ENCODE assay signal across 10 cellular contexts in the genomic region with DNA sequence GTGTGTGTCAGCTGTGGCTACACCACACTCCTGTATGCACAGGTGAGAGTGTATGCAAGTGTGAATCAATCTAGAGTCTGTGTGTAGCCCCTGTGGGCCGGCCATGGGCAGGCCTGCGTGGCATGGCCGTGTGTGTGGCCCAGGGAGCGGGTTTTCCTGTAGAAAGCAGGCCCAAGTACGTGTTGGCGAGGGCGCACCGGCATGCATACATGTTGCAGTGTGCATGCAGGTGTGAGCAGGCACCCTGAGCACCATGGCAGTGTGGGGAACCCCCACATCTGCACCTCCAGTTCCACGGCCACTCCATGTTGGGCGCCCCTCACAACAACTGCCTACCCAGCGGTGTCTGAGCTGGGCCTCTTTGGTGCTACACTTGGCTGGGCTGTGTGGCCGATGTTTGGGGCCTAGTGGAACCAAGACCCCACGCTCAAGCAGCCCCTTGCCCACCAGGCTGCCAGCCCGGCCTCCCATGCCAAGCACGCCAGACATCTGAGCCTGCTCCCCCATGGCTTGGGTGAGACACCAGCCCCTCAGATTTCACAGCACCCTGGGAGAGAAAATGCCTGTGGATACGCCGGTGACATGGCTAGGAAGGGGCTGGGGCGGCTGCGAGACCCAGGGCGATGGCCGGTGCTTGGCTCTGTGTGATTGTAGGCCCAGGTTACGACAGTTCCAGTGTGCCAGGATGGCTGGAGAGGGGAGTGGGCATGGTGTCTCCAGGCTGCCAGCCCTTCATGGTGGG. TPM values are rescaled to one million over a fixed set of nuclear protein-coding genes. Genes with fewer than 3 reads are reported as not detected.
DNase-seq lines count a peak whose midpoint lies in the region; ATAC-seq and TF ChIP-seq lines count a peak whose summit lies in the region.
"Had no signal": no experiment of that assay in that cellular context is flagged by ENCODE, and none has a peak within 500 bp of the region (broad histone marks: within the 10 kb centered on the region; RNA-seq: fewer than 3 reads in every experiment).

No MANE protein-coding gene starts in this region.

- H3K27ac Mint-ChIP-seq in activated CD8-positive, alpha-beta memory T cell treated with anti-CD3 and anti-CD28 coated beads, Interleukin-2, amount 10 ng/mL, durations not matched to agents 7 days and 5 days, result no peak overlapping the region
- no peak overlapping the region for H3K27ac Mint-ChIP-seq in memory B cell

- TF ChIP-seq CTCF in thyroid gland (IDR thresholded peaks at IDR 0.05) (no peak), body of pancreas (IDR thresholded peaks at IDR 0.05) (no peak)

- WGBS in thyroid gland, 2 donors, result 81 to 90% methylated on average over 14 to 19 of the region's 22 CpGs
- WGBS in body of pancreas, 2 donors, result 91 to 95% methylated on average over 4 to 22 of the region's 22 CpGs

- H3K4me3 ChIP-seq in thyroid gland (replicated peaks in 1 of 3) (no peak overlapping the region), body of pancreas (no peak overlapping the region)
- H3K4me3 ChIP-seq: cardiac muscle cell had no signal

- peaks cover 36 to 43% of the 10 kb centered on the region in 2 donors for H3K4me1 ChIP-seq in thyroid gland
- H3K4me1 ChIP-seq in body of pancreas, result peaks cover 33% of the 10 kb centered on the region

- intact Hi-C loops in thyroid gland (cut with DNase I) (no loop called here), body of pancreas (cut with DNase I) (no loop called here)

- peaks cover 2% of the 10 kb centered on the region for H3K36me3 Mint-ChIP-seq in activated CD8-positive, alpha-beta memory T cell treated with anti-CD3 and anti-CD28 coated beads, Interleukin-2, amount 10 ng/mL, durations not matched to agents 7 days and 5 days
- H3K36me3 Mint-ChIP-seq in memory B cell, result no peaks in the 10 kb centered on the region

- no peak for DNase-seq in activated CD8-positive, alpha-beta memory T cell treated with anti-CD3 and anti-CD28 coated beads, Interleukin-2, amount 10 ng/mL, durations not matched to agents 7 days and 5 days
- no peak for DNase-seq in activated CD8-positive, alpha-beta memory T cell treated with anti-CD3 and anti-CD28 coated beads, Interleukin-2, amount 50 U/mL, for 4 hours
- DNase-seq in astrocyte of the hippocampus (ENCODE audit: low read depth, low spot score) (peak; percentile 49), memory B cell (ENCODE audit: low spot score in 2 of 2) (no peak), thyroid gland (no peak), KBM-7 (no peak), body of pancreas (no peak), HCEC 1CT (no peak)

- H3K36me3 ChIP-seq in thyroid gland (no peaks in the 10 kb centered on the region), body of pancreas (replicated peaks in 1 of 2; ENCODE audit: insufficient read depth in 1 of 2, low read depth in 2 of 2) (peaks cover 0 to 3% of the 10 kb centered on the region in 2 donors)
- H3K36me3 ChIP-seq: cardiac muscle cell had no signal

- H3K9me3 ChIP-seq in thyroid gland (no peaks in the 10 kb centered on the region), body of pancreas (no peaks in the 10 kb centered on the region)

- CTCF ChIA-PET in activated CD8-positive, alpha-beta memory T cell treated with anti-CD3 and anti-CD28 coated beads, Interleukin-2, amount 10 ng/mL, durations not matched to agents 7 days and 5 days (lab: Charles Lee), result no interaction called here

- in situ Hi-C loops in KBM-7 (cut with MboI; ENCODE audit: low pct_unique_long_range_greater_than_20kb, low sequenced_read_pairs), result loop anchor here (25.0 kb wide), 1 partner anchor 90 kb away; no protein-coding TSS in a partner anchor

- ATAC-seq in activated CD8-positive, alpha-beta memory T cell treated with anti-CD3 and anti-CD28 coated beads, Interleukin-2, amount 10 ng/mL, durations not matched to agents 7 days and 5 days, result no peak
- ATAC-seq in memory B cell (ENCODE audit: low read depth) (no peak), body of pancreas (no peak)

- TF ChIP-seq POLR2A in thyroid gland (IDR thresholded peaks at IDR 0.05) (no peak), body of pancreas (IDR thresholded peaks at IDR 0.05) (no peak)

- H3K4me3 Mint-ChIP-seq in activated CD8-positive, alpha-beta memory T cell treated with anti-CD3 and anti-CD28 coated beads, Interleukin-2, amount 10 ng/mL, durations not matched to agents 7 days and 5 days, result peak overlapping the region; percentile 15
- peak overlapping the region; percentile 59 for H3K4me3 Mint-ChIP-seq in memory B cell

- no peaks in the 10 kb centered on the region for H3K9me3 Mint-ChIP-seq in activated CD8-positive, alpha-beta memory T cell treated with anti-CD3 and anti-CD28 coated beads, Interleukin-2, amount 10 ng/mL, durations not matched to agents 7 days and 5 days (ENCODE audit: low read depth)
- H3K9me3 Mint-ChIP-seq in memory B cell, result no peaks in the 10 kb centered on the region

- peaks cover 36% of the 10 kb centered on the region for H3K27me3 Mint-ChIP-seq in activated CD8-positive, alpha-beta memory T cell treated with anti-CD3 and anti-CD28 coated beads, Interleukin-2, amount 10 ng/mL, durations not matched to agents 7 days and 5 days
- H3K27me3 Mint-ChIP-seq in memory B cell, result peaks cover 20% of the 10 kb centered on the region

- H3K27ac ChIP-seq in thyroid gland (peak overlapping the region; percentile 79 to 87 (median 81)), body of pancreas (peak overlapping the region in 2 of 4 donors; percentile 72 to 81)
- H3K27ac ChIP-seq: cardiac muscle cell had no signal

- H3K4me1 Mint-ChIP-seq in activated CD8-positive, alpha-beta memory T cell treated with anti-CD3 and anti-CD28 coated beads, Interleukin-2, amount 10 ng/mL, durations not matched to agents 7 days and 5 days, result peaks cover 6% of the 10 kb centered on the region
- peaks cover 14% of the 10 kb centered on the region for H3K4me1 Mint-ChIP-seq in memory B cell

- H3K27me3 ChIP-seq in thyroid gland (no peaks in the 10 kb centered on the region), body of pancreas (no peaks in the 10 kb centered on the region)

RNA-seq across cellular contexts. Expression of gene NFIX, which starts 2.1 kb away (rescaled TPM):
- under 1 TPM; 0.21 to 0.32 TPM for total RNA-seq in activated CD8-positive, alpha-beta memory T cell treated with anti-CD3 and anti-CD28 coated beads, Interleukin-2, amount 10 ng/mL, durations not matched to agents 7 days and 5 days
- total RNA-seq in thyroid gland (10 to 100 TPM; 38.8 to 70.2 (median 62.4) TPM), body of pancreas (10 to 100 TPM; 16.9 to 26.7 TPM)
- total RNA-seq: cardiac muscle cell had no signal

RNA-seq across cellular contexts. Expression of gene DAND5, which starts 28.0 kb away (rescaled TPM):
- under 1 TPM; 0.21 to 0.26 TPM for total RNA-seq in activated CD8-positive, alpha-beta memory T cell treated with anti-CD3 and anti-CD28 coated beads, Interleukin-2, amount 10 ng/mL, durations not matched to agents 7 days and 5 days
- total RNA-seq in thyroid gland, result under 1 TPM in 2 of 4 donors, not detected in 2; 0.40 to 0.45 TPM
- not detected for total RNA-seq in body of pancreas
- total RNA-seq: cardiac muscle cell; T-helper 2 cell treated with Interferon-gamma antibody and Interleukin-4, amounts not matched to agents 100 ng/mL and 5 ng/mL, for 36 hours had no signal

RNA-seq across cellular contexts. Expression of gene GADD45GIP1, which starts 40.4 kb away (rescaled TPM):
- total RNA-seq in activated CD8-positive, alpha-beta memory T cell treated with anti-CD3 and anti-CD28 coated beads, Interleukin-2, amount 10 ng/mL, durations not matched to agents 7 days and 5 days, result 10 to 100 TPM; 23.9 to 24.9 TPM
- total RNA-seq in thyroid gland, result 10 to 100 TPM; 31.8 to 68.3 (median 55.2) TPM
- 10 to 100 TPM; 31.3 to 42.0 TPM for total RNA-seq in body of pancreas

RNA-seq across cellular contexts. Expression of gene RAD23A, which starts 51.7 kb away (rescaled TPM):
- 100 to 1,000 TPM; 164 to 168 TPM for total RNA-seq in activated CD8-positive, alpha-beta memory T cell treated with anti-CD3 and anti-CD28 coated beads, Interleukin-2, amount 10 ng/mL, durations not matched to agents 7 days and 5 days
- 100 to 1,000 TPM in 2 of 4 donors, 10 to 100 TPM in 2; 72.0 to 128 (median 101) TPM for total RNA-seq in thyroid gland
- total RNA-seq in body of pancreas, result 10 to 100 TPM; 53.7 to 94.6 TPM

RNA-seq across cellular contexts. Expression of gene CALR, which starts 59.0 kb away (rescaled TPM):
- 100 to 1,000 TPM; 745 to 898 TPM for total RNA-seq in activated CD8-positive, alpha-beta memory T cell treated with anti-CD3 and anti-CD28 coated beads, Interleukin-2, amount 10 ng/mL, durations not matched to agents 7 days and 5 days
- total RNA-seq in thyroid gland, result 1,000 to 10,000 TPM; 1,892 to 4,270 (median 2,942) TPM
- 100 to 1,000 TPM; 298 to 388 TPM for total RNA-seq in body of pancreas

Comparison
In these comparisons a context has a peak if more than half of its experiments do, and no peak if none do; other contexts are left out.
1. RNA of gene NFIX, which starts 2.1 kb away (total RNA-seq): 38.8 to 70.2 TPM in thyroid gland and 16.9 to 26.7 TPM in body of pancreas; 0.21 to 0.32 TPM in activated CD8-positive, alpha-beta memory T cell treated with anti-CD3 and anti-CD28 coated beads, Interleukin-2, amount 10 ng/mL, durations not matched to agents 7 days and 5 days; every median in the first group is over 10 times any median in the second.